In the genomic region with DNA sequence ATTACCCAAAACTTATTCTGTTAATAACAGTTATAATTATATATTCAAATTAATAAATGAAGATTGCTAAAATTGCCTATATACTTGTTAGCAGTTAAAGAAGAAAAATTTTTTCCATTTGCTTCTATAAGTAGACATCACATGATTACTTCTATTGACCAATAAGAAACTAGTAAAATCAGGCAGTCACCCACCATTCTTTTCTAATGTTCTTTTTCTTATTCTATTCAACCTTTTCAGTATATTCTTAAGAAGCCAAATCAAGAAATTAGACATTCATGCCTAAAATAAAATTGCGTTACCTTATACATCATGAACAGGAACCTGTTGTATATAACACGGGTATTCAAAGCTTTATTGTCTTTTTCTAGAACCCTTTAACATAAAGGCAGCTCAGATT, we compare ENCODE assay signal across 11 cellular contexts.
DNase-seq lines count a peak whose midpoint lies in the region; ATAC-seq and TF ChIP-seq lines count a peak whose summit lies in the region.
"Had no signal": no experiment of that assay in that cellular context is flagged by ENCODE, and none has a peak within 500 bp of the region (broad histone marks: within the 10 kb centered on the region; RNA-seq: fewer than 3 reads in every experiment).

No MANE protein-coding gene starts in this region.

- H4K20me1 ChIP-seq in SK-N-SH (ENCODE audit: insufficient read depth) = peaks cover 48% of the 10 kb centered on the region; the same call in 1 of the 2 replicates
- H4K20me1 ChIP-seq in hepatocyte (ENCODE audit: insufficient read depth, poor library complexity, severe bottlenecking) = no peaks in the 10 kb centered on the region

- H3K27me3 ChIP-seq in SK-N-SH (ENCODE audit: insufficient read depth) (no peaks in the 10 kb centered on the region), hepatocyte (no peaks in the 10 kb centered on the region)

- no peaks in the 10 kb centered on the region for H3K9me3 Mint-ChIP-seq in activated CD8-positive, alpha-beta T cell treated with anti-CD3 and anti-CD28 coated beads, Interleukin-2, amount 10 ng/mL, durations not matched to agents 7 days and 5 days (ENCODE audit: insufficient read depth)
- no peaks in the 10 kb centered on the region for H3K9me3 Mint-ChIP-seq in stimulated activated naive B cell treated with anti-CD40 and anti-IgM and Interleukin-4, amounts not matched to agents 10 μg/mL and 1 μg/mL and 100 μg/mL, for 72 hours

- H3K27me3 Mint-ChIP-seq in activated CD8-positive, alpha-beta T cell treated with anti-CD3 and anti-CD28 coated beads, Interleukin-2, amount 10 ng/mL, durations not matched to agents 7 days and 5 days (ENCODE audit: low read depth) = no peaks in the 10 kb centered on the region
- peaks cover 0 to 8% of the 10 kb centered on the region in 2 donors for H3K27me3 Mint-ChIP-seq in stimulated activated naive B cell treated with anti-CD40 and anti-IgM and Interleukin-4, amounts not matched to agents 10 μg/mL and 1 μg/mL and 100 μg/mL, for 72 hours

- CTCF ChIA-PET in SK-N-SH (lab: Yijun Ruan, JAX) = no interaction called here
- CTCF ChIA-PET in activated CD8-positive, alpha-beta T cell treated with anti-CD3 and anti-CD28 coated beads, Interleukin-2, amount 10 ng/mL, durations not matched to agents 7 days and 5 days (lab: Charles Lee) = interaction anchor here (0.8 to 3.7 kb wide), 5 partner anchors 10 to 38 kb away, joined by 3 to 20 read pairs (median 4); no protein-coding TSS in a partner anchor

- H3K36me3 Mint-ChIP-seq in activated CD8-positive, alpha-beta T cell treated with anti-CD3 and anti-CD28 coated beads, Interleukin-2, amount 10 ng/mL, durations not matched to agents 7 days and 5 days (ENCODE audit: low read depth) = peaks cover 34% of the 10 kb centered on the region
- no peaks in the 10 kb centered on the region for H3K36me3 Mint-ChIP-seq in stimulated activated naive B cell treated with anti-CD40 and anti-IgM and Interleukin-4, amounts not matched to agents 10 μg/mL and 1 μg/mL and 100 μg/mL, for 72 hours

- no peaks in the 10 kb centered on the region for H3K9me2 ChIP-seq in SK-N-SH
- H3K9me2 ChIP-seq in hepatocyte (replicated peaks; ENCODE audit: insufficient read depth) = no peaks in the 10 kb centered on the region

- peak overlapping the region; percentile 91 for H3K27ac Mint-ChIP-seq in activated CD8-positive, alpha-beta T cell treated with anti-CD3 and anti-CD28 coated beads, Interleukin-2, amount 10 ng/mL, durations not matched to agents 7 days and 5 days
- peak overlapping the region; percentile 11 for H3K27ac Mint-ChIP-seq in stimulated activated naive B cell treated with anti-CD40 and anti-IgM and Interleukin-4, amounts not matched to agents 10 μg/mL and 1 μg/mL and 100 μg/mL, for 72 hours

- peak overlapping the region; percentile 61 to 69; a peak in 3 of 4 replicates for H3K4me3 ChIP-seq in SK-N-SH (ENCODE audit: low read depth in 2 of 2, low read length in 1 of 2)
- peak overlapping the region; percentile 34 for H3K4me3 ChIP-seq in hepatocyte

- peaks cover 97% of the 10 kb centered on the region for H3K79me2 ChIP-seq in SK-N-SH (ENCODE audit: insufficient read depth)
- peaks cover 51% of the 10 kb centered on the region for H3K79me2 ChIP-seq in hepatocyte

- H3K4me3 Mint-ChIP-seq in activated CD8-positive, alpha-beta T cell treated with anti-CD3 and anti-CD28 coated beads, Interleukin-2, amount 10 ng/mL, durations not matched to agents 7 days and 5 days = peak overlapping the region; percentile 85
- peak overlapping the region; percentile 81 for H3K4me3 Mint-ChIP-seq in stimulated activated naive B cell treated with anti-CD40 and anti-IgM and Interleukin-4, amounts not matched to agents 10 μg/mL and 1 μg/mL and 100 μg/mL, for 72 hours

- no peak for TF ChIP-seq CTCF in SK-N-SH (IDR thresholded peaks at IDR 0.05)
- no peak for TF ChIP-seq CTCF in hepatocyte (IDR thresholded peaks at IDR 0.05; ENCODE audit: poor library complexity)

- no peak for DNase-seq in SK-N-SH
- no peak for DNase-seq in activated CD8-positive, alpha-beta T cell treated with anti-CD3 and anti-CD28 coated beads, Interleukin-2, amount 10 ng/mL, durations not matched to agents 7 days and 5 days
- no peak for DNase-seq in hepatocyte (ENCODE audit: low spot score)
- no peak for DNase-seq in stimulated activated naive B cell treated with anti-CD40 and anti-IgM and Interleukin-4, amounts not matched to agents 10 μg/mL and 1 μg/mL and 100 μg/mL, for 72 hours
- DNase-seq in NCI-H1048 (lab: John Stamatoyannopoulos, UW) = no peak
- no peak for DNase-seq in DMS153 treated with DMSO at 0.1 percent for 48 hours (lab: John Stamatoyannopoulos, UW; ENCODE audit: unreplicated experiment)

- peaks cover 52% of the 10 kb centered on the region for H3K4me1 Mint-ChIP-seq in activated CD8-positive, alpha-beta T cell treated with anti-CD3 and anti-CD28 coated beads, Interleukin-2, amount 10 ng/mL, durations not matched to agents 7 days and 5 days (ENCODE audit: low read depth)
- peaks cover 15 to 29% of the 10 kb centered on the region in 2 donors for H3K4me1 Mint-ChIP-seq in stimulated activated naive B cell treated with anti-CD40 and anti-IgM and Interleukin-4, amounts not matched to agents 10 μg/mL and 1 μg/mL and 100 μg/mL, for 72 hours

- H3K9ac ChIP-seq in SK-N-SH = peak overlapping the region; percentile 99
- H3K9ac ChIP-seq: KMS-11 had no signal

- H3K4me1 ChIP-seq in SK-N-SH (ENCODE audit: control insufficient read depth in 1 of 2, insufficient read depth in 2 of 2, low read depth in 1 of 2, low read length in 1 of 2) (peaks cover 0 to 20% of the 10 kb centered on the region in 2 experiments), hepatocyte (ENCODE audit: insufficient read depth) (peaks cover 14% of the 10 kb centered on the region)

- under 1% methylated on average over 2 of the region's 2 CpGs for WGBS in SK-N-SH (ENCODE audit: low lambda C conversion rate)
- WGBS in hepatocyte (ENCODE audit: low lambda C conversion rate, missing lambda C conversion rate) = 59% methylated on average over 2 of the region's 2 CpGs

- H2AFZ ChIP-seq in SK-N-SH (ENCODE audit: low read depth) (no peak overlapping the region), hepatocyte (no peak overlapping the region)

- H3K36me3 ChIP-seq in SK-N-SH (replicated peaks in 1 of 2; ENCODE audit: control insufficient read depth in 1 of 2, insufficient read depth in 2 of 2, low read length in 1 of 2) = peaks cover 41 to 64% of the 10 kb centered on the region in 2 experiments
- no peaks in the 10 kb centered on the region for H3K36me3 ChIP-seq in hepatocyte (replicated peaks; ENCODE audit: insufficient read depth, low read depth)

- H3K4me2 ChIP-seq in SK-N-SH (peak overlapping the region; percentile 81), hepatocyte (peak overlapping the region; percentile 67)
- H3K4me2 ChIP-seq: KMS-11 had no signal

- peak overlapping the region; percentile 81 to 96; a peak in 3 of 4 replicates for H3K27ac ChIP-seq in SK-N-SH (ENCODE audit: low read depth in 2 of 2, low read length in 1 of 2)
- peak overlapping the region; percentile 91 for H3K27ac ChIP-seq in hepatocyte
- H3K27ac ChIP-seq: C4-2B, KMS-11 had no signal

- no peak for TF ChIP-seq EP300 in SK-N-SH (IDR thresholded peaks at IDR 0.05; ENCODE audit: borderline replicate concordance in 1 of 2, low read depth in 1 of 2, low read length in 1 of 2)

- no peaks in the 10 kb centered on the region for H3K9me3 ChIP-seq in SK-N-SH
- no peaks in the 10 kb centered on the region for H3K9me3 ChIP-seq in hepatocyte (ENCODE audit: low read depth)

- POLR2A ChIA-PET in SK-N-SH (lab: Yijun Ruan, JAX) = no interaction called here
- POLR2A ChIA-PET in activated CD8-positive, alpha-beta T cell treated with anti-CD3 and anti-CD28 coated beads, Interleukin-2, amount 10 ng/mL, durations not matched to agents 7 days and 5 days (lab: Charles Lee) = interaction anchor here (0.8 to 7.1 kb wide), 4 partner anchors 9 to 252 kb away, joined by 3 to 83 read pairs (median 16); no protein-coding TSS in a partner anchor

- ATAC-seq in SK-N-SH treated with all-trans-retinoic acid at 6 μM for 48 hours = no peak
- ATAC-seq in activated CD8-positive, alpha-beta T cell treated with anti-CD3 and anti-CD28 coated beads, Interleukin-2, amount 10 ng/mL, durations not matched to agents 7 days and 5 days = no peak
- no peak for ATAC-seq in stimulated activated naive B cell treated with anti-CD40 and anti-IgM and Interleukin-4, amounts not matched to agents 10 μg/mL and 1 μg/mL and 100 μg/mL, for 72 hours (replicated peaks)
- ATAC-seq in HG03520 (IDR thresholded peaks at IDR 0.05; ENCODE audit: unreplicated experiment) = no peak
- ATAC-seq: activated CD4-positive, CD25-positive, alpha-beta regulatory T cell treated with anti-CD3 and anti-CD28 coated beads, Interleukin-2, amount 50 U/mL, for 24 hours had no signal

- peaks cover 84% of the 10 kb centered on the region for H3F3A ChIP-seq in SK-N-SH (replicated peaks; ENCODE audit: insufficient read depth)

- no peak for TF ChIP-seq RAD21 in SK-N-SH (IDR thresholded peaks at IDR 0.05; ENCODE audit: low read length)

TF ChIP-seq in SK-N-SH, 30 proteins besides CTCF, POLR2A, EP300 and RAD21 (continues in another document):
- TF ChIP-seq TCF12 (IDR thresholded peaks at IDR 0.05) = no peak
- peak; percentile 14; the same call in 1 of the 2 replicates for TF ChIP-seq TAF1 (IDR thresholded peaks at IDR 0.05; ENCODE audit: borderline replicate concordance, low read depth, low read length)
- TF ChIP-seq MEF2A (IDR thresholded peaks at IDR 0.05; ENCODE audit: borderline replicate concordance, low read depth) = no peak

TF ChIP-seq in SK-N-SH treated with all-trans-retinoic acid at 6 μM for 48 hours, 23 proteins besides CTCF, POLR2A, EP300 and RAD21 (continues in another document):
- TF ChIP-seq GLIS3 (CRISPR knock-in tag; IDR thresholded peaks at IDR 0.05) (no peak), ZFP3 (CRISPR knock-in tag; IDR thresholded peaks at IDR 0.05) (no peak)
- TF ChIP-seq, protein P1, sequence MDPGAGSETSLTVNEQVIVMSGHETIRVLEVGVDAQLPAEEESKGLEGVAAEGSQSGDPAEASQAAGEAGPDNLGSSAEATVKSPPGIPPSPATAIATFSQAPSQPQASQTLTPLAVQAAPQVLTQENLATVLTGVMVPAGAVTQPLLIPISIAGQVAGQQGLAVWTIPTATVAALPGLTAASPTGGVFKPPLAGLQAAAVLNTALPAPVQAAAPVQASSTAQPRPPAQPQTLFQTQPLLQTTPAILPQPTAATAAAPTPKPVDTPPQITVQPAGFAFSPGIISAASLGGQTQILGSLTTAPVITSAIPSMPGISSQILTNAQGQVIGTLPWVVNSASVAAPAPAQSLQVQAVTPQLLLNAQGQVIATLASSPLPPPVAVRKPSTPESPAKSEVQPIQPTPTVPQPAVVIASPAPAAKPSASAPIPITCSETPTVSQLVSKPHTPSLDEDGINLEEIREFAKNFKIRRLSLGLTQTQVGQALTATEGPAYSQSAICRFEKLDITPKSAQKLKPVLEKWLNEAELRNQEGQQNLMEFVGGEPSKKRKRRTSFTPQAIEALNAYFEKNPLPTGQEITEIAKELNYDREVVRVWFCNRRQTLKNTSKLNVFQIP (CRISPR knock-in tag; IDR thresholded peaks at IDR 0.05; ENCODE audit: borderline replicate concordance, low read depth) = no peak
